Comparison of ENCODE assay signal across 14 cellular contexts in genomic region chr17:78376161-78376560, GRCh38. TPM values are rescaled to one million over a fixed set of nuclear protein-coding genes. Genes with fewer than 3 reads are reported as not detected.
A peak's percentile ranks its signal among the peaks of the same experiment; 100 is the strongest.
DNase-seq lines count a peak whose midpoint lies in the region; ATAC-seq and TF ChIP-seq lines count a peak whose summit lies in the region.
"Had no signal": no experiment of that assay in that cellular context is flagged by ENCODE, and none has a peak within 500 bp of the region (broad histone marks: within the 10 kb centered on the region; RNA-seq: fewer than 3 reads in every experiment).

No MANE protein-coding gene starts in this region.

- no peaks in the 10 kb centered on the region for H3K27me3 ChIP-seq in WERI-Rb-1 (ENCODE audit: insufficient read depth, low read depth, severe bottlenecking)
- H3K27me3 ChIP-seq: gastrocnemius medialis had no signal

- no peak for TF ChIP-seq CTCF in endothelial cell (IDR thresholded peaks at IDR 0.05; ENCODE audit: unreplicated experiment)
- TF ChIP-seq CTCF in nephron (IDR thresholded peaks at IDR 0.05; ENCODE audit: unreplicated experiment in 3 of 3) = no peak
- no peak for TF ChIP-seq CTCF in WERI-Rb-1 (IDR thresholded peaks at IDR 0.05; ENCODE audit: low read depth, low read length)

- no peaks in the 10 kb centered on the region for H3K9me3 Mint-ChIP-seq in activated naive CD4-positive, alpha-beta T cell treated with anti-CD3 and anti-CD28 coated beads, Interleukin-2, amount 50 U/mL, for 24 hours
- H3K9me3 Mint-ChIP-seq in activated naive CD4-positive, alpha-beta T cell treated with anti-CD3 and anti-CD28 coated beads, Interleukin-2, amount 10 ng/mL, durations not matched to agents 7 days and 5 days = no peaks in the 10 kb centered on the region
- H3K9me3 Mint-ChIP-seq in endothelial cell (ENCODE audit: unreplicated experiment) (no peaks in the 10 kb centered on the region), nephron (no peaks in the 10 kb centered on the region)
- H3K9me3 Mint-ChIP-seq: naive B cell had no signal

- H3K27me3 Mint-ChIP-seq in activated naive CD4-positive, alpha-beta T cell treated with anti-CD3 and anti-CD28 coated beads, Interleukin-2, amount 50 U/mL, for 24 hours = no peaks in the 10 kb centered on the region
- peaks cover 19% of the 10 kb centered on the region for H3K27me3 Mint-ChIP-seq in activated naive CD4-positive, alpha-beta T cell treated with anti-CD3 and anti-CD28 coated beads, Interleukin-2, amount 10 ng/mL, durations not matched to agents 7 days and 5 days
- H3K27me3 Mint-ChIP-seq in endothelial cell (ENCODE audit: unreplicated experiment) (peaks cover 3% of the 10 kb centered on the region), nephron (ENCODE audit: low read depth) (no peaks in the 10 kb centered on the region)

- H3K27ac Mint-ChIP-seq in activated naive CD4-positive, alpha-beta T cell treated with anti-CD3 and anti-CD28 coated beads, Interleukin-2, amount 50 U/mL, for 24 hours = peak overlapping the region; percentile 48
- H3K27ac Mint-ChIP-seq in activated naive CD4-positive, alpha-beta T cell treated with anti-CD3 and anti-CD28 coated beads, Interleukin-2, amount 10 ng/mL, durations not matched to agents 7 days and 5 days = no peak overlapping the region
- H3K27ac Mint-ChIP-seq in endothelial cell (ENCODE audit: unreplicated experiment) (peak overlapping the region; percentile 81), nephron (peak overlapping the region; percentile 12 to 71 (median 17))

- peaks cover 6% of the 10 kb centered on the region for H3K36me3 Mint-ChIP-seq in activated naive CD4-positive, alpha-beta T cell treated with anti-CD3 and anti-CD28 coated beads, Interleukin-2, amount 50 U/mL, for 24 hours
- H3K36me3 Mint-ChIP-seq in activated naive CD4-positive, alpha-beta T cell treated with anti-CD3 and anti-CD28 coated beads, Interleukin-2, amount 10 ng/mL, durations not matched to agents 7 days and 5 days = peaks cover 13% of the 10 kb centered on the region
- H3K36me3 Mint-ChIP-seq in endothelial cell (ENCODE audit: low read depth, unreplicated experiment) (peaks cover 7% of the 10 kb centered on the region), nephron (ENCODE audit: low read depth) (peaks cover 6% of the 10 kb centered on the region)
- H3K36me3 Mint-ChIP-seq: naive B cell had no signal

- H3K27ac ChIP-seq in WERI-Rb-1 = no peak overlapping the region

- CTCF ChIA-PET in activated naive CD4-positive, alpha-beta T cell treated with anti-CD3 and anti-CD28 coated beads, Interleukin-2, amount 10 ng/mL, durations not matched to agents 7 days and 5 days (lab: Charles Lee) = interaction anchor here (1.5 to 3.2 kb wide), 2 partner anchors 15 to 45 kb away, joined by 5 to 10 read pairs; partner anchors contain the start of gene SOCS3

- H3K4me1 Mint-ChIP-seq in activated naive CD4-positive, alpha-beta T cell treated with anti-CD3 and anti-CD28 coated beads, Interleukin-2, amount 50 U/mL, for 24 hours = peaks cover 28% of the 10 kb centered on the region
- H3K4me1 Mint-ChIP-seq in activated naive CD4-positive, alpha-beta T cell treated with anti-CD3 and anti-CD28 coated beads, Interleukin-2, amount 10 ng/mL, durations not matched to agents 7 days and 5 days = peaks cover 26% of the 10 kb centered on the region
- H3K4me1 Mint-ChIP-seq in endothelial cell (ENCODE audit: unreplicated experiment) (peaks cover 62% of the 10 kb centered on the region), nephron (peaks cover 48% of the 10 kb centered on the region)

- no peak for DNase-seq in activated naive CD4-positive, alpha-beta T cell treated with anti-CD3 and anti-CD28 coated beads, Interleukin-2, amount 10 ng/mL, durations not matched to agents 7 days and 5 days
- no peak for DNase-seq in endothelial cell (ENCODE audit: low spot score)
- no peak for DNase-seq in NCI-H2029 (lab: John Stamatoyannopoulos, UW)
- DNase-seq in WERI-Rb-1 = no peak
- DNase-seq in stimulated activated CD4-positive, alpha-beta T cell treated with anti-CD3 and anti-CD28 coated beads, Interleukin-4, amount 100 ng/mL, for 1 hour = no peak
- DNase-seq: gastrocnemius medialis, naive B cell, NCI-H1105 treated with DMSO at 0.1 percent for 48 hours, NCI-H510A treated with DMSO at 0.1 percent for 48 hours, T-helper 9 cell had no signal

- no peaks in the 10 kb centered on the region for H3K9me3 ChIP-seq in WERI-Rb-1 (ENCODE audit: severe bottlenecking)
- H3K9me3 ChIP-seq: gastrocnemius medialis, thoracic aorta had no signal

- H3K36me3 ChIP-seq in WERI-Rb-1 = peaks cover 10% of the 10 kb centered on the region
- H3K36me3 ChIP-seq: thoracic aorta had no signal

- H3K4me3 Mint-ChIP-seq in activated naive CD4-positive, alpha-beta T cell treated with anti-CD3 and anti-CD28 coated beads, Interleukin-2, amount 50 U/mL, for 24 hours = no peak overlapping the region
- no peak overlapping the region for H3K4me3 Mint-ChIP-seq in activated naive CD4-positive, alpha-beta T cell treated with anti-CD3 and anti-CD28 coated beads, Interleukin-2, amount 10 ng/mL, durations not matched to agents 7 days and 5 days
- H3K4me3 Mint-ChIP-seq in endothelial cell (ENCODE audit: unreplicated experiment) = no peak overlapping the region
- H3K4me3 Mint-ChIP-seq in nephron = peak overlapping the region; percentile 40 to 67 (median 59)

- H3K4me3 ChIP-seq in WERI-Rb-1 (ENCODE audit: low read depth, low read length) = no peak overlapping the region
- H3K4me3 ChIP-seq: gastrocnemius medialis, thoracic aorta had no signal

- no peak for ATAC-seq in HG02981 (IDR thresholded peaks at IDR 0.05; ENCODE audit: unreplicated experiment)
- ATAC-seq: gastrocnemius medialis had no signal

RNA-seq across cellular contexts. Expression of gene PGS1, which starts 2.3 kb away (rescaled TPM):
- total RNA-seq in endothelial cell (ENCODE audit: unreplicated experiment) = 85.5 TPM

RNA-seq across cellular contexts. Expression of gene SOCS3, which starts 16.3 kb away (rescaled TPM):
- total RNA-seq in endothelial cell (ENCODE audit: unreplicated experiment) = 30.2 TPM

Comparison
In these comparisons a context has a peak if more than half of its experiments do, and no peak if none do; other contexts are left out.
1. H3K4me3 Mint-ChIP-seq: peak in nephron (3 of 3); none in activated naive CD4-positive, alpha-beta T cell treated with anti-CD3 and anti-CD28 coated beads, Interleukin-2, amount 50 U/mL, for 24 hours (single experiment), activated naive CD4-positive, alpha-beta T cell treated with anti-CD3 and anti-CD28 coated beads, Interleukin-2, amount 10 ng/mL, durations not matched to agents 7 days and 5 days (single experiment) and endothelial cell (single experiment).